ENCODE assay signal across 8 cellular contexts in genomic region chr5:112921833-112922817, GRCh38. TPM values are rescaled to one million over a fixed set of nuclear protein-coding genes. Genes with fewer than 3 reads are reported as not detected.
DNase-seq lines count a peak whose midpoint lies in the region; ATAC-seq and TF ChIP-seq lines count a peak whose summit lies in the region.

REEP5 (minus strand) TSS chr5:112922227; CDS start chr5:112922190, 37 bp downstream.

- H3K4me3 Mint-ChIP-seq in type B pancreatic cell, result peak within 1 kb of the TSS; percentile 97

- H3K4me3 ChIP-seq in GM12864 (ENCODE audit: low read depth, low read length) (peak within 1 kb of the TSS; percentile 99), SU-DHL-6 (ENCODE audit: insufficient read depth, low read length, poor library complexity, severe bottlenecking) (peak within 1 kb of the TSS; percentile 85)

- peak within 1 kb of the TSS; percentile 89 for H3K9ac ChIP-seq in SU-DHL-6 (ENCODE audit: low read length)

- DNase-seq in GM12864 (ENCODE audit: low read depth), result no peak
- DNase-seq in NCI-H1092 (lab: John Stamatoyannopoulos, UW), result peak; percentile 55
- peak; percentile 64 for DNase-seq in activated naive CD8-positive, alpha-beta T cell treated with anti-CD3 and anti-CD28 coated beads, Interleukin-2, amount 50 U/mL, for 16 hours (ENCODE audit: low read depth, low spot score)
- DNase-seq in Right ventricle myocardium superior, result peak; percentile 92
- peak; percentile 72 for DNase-seq in pons (ENCODE audit: low spot score)
- DNase-seq in type B pancreatic cell (ENCODE audit: extremely low spot score, unreplicated experiment), result peak; percentile 87

- peak within 1 kb of the TSS; percentile 73 for H3K4me2 ChIP-seq in SU-DHL-6 (ENCODE audit: low read depth, low read length, poor library complexity, severe bottlenecking)

- TF ChIP-seq CTCF in GM12864 (IDR thresholded peaks at IDR 0.05; ENCODE audit: low read depth, low read length, missing control alignments) (peak; percentile 71), SU-DHL-6 (IDR thresholded peaks at IDR 0.05; ENCODE audit: insufficient read depth, low read length, poor library complexity, severe bottlenecking) (peak; percentile 80), type B pancreatic cell (conservative IDR thresholded peaks at IDR 0.05) (peak; percentile 86)

- peak; percentile 66 for ATAC-seq in HG02571 (IDR thresholded peaks at IDR 0.05; ENCODE audit: unreplicated experiment)
- ATAC-seq in Right ventricle myocardium superior (ENCODE audit: poor library complexity), result peak; percentile 95

- no peaks in the 10 kb centered on the region for H3K9me3 Mint-ChIP-seq in type B pancreatic cell

- intact Hi-C loops in Right ventricle myocardium superior (cut with DNase I), result loop anchor here (5.0 kb wide), 1 partner anchor 60 kb away; the partner anchor contains the start of gene SRP19

- H3K9me3 ChIP-seq in SU-DHL-6 (ENCODE audit: insufficient read depth, low read length), result no peaks in the 10 kb centered on the region

- no peaks in the 10 kb centered on the region for H4K20me1 ChIP-seq in SU-DHL-6 (ENCODE audit: low read depth, low read length)

- peak within 1 kb of the TSS; percentile 98 for H3K27ac Mint-ChIP-seq in type B pancreatic cell

- H3K36me3 Mint-ChIP-seq in type B pancreatic cell, result peaks cover 24% of the 10 kb centered on the region

- peaks cover 36% of the 10 kb centered on the region for H3K4me1 Mint-ChIP-seq in type B pancreatic cell (ENCODE audit: unreplicated experiment)

- peaks cover 41% of the 10 kb centered on the region for H3K79me2 ChIP-seq in SU-DHL-6 (ENCODE audit: insufficient read depth, low read length)

- H2AFZ ChIP-seq in SU-DHL-6 (ENCODE audit: low read depth, low read length, severe bottlenecking), result peak within 1 kb of the TSS; percentile 75

- H3K27me3 ChIP-seq in SU-DHL-6 (ENCODE audit: low read length), result no peaks in the 10 kb centered on the region

- peaks cover 47% of the 10 kb centered on the region for H3F3A ChIP-seq in SU-DHL-6 (ENCODE audit: insufficient read depth)

- H3K36me3 ChIP-seq in SU-DHL-6 (ENCODE audit: low read length), result peaks cover 8% of the 10 kb centered on the region

- H3K9me2 ChIP-seq in SU-DHL-6 (replicated peaks; ENCODE audit: insufficient read depth, low read length), result no peaks in the 10 kb centered on the region

- H3K27me3 Mint-ChIP-seq in type B pancreatic cell, result no peaks in the 10 kb centered on the region

- H3K27ac ChIP-seq in SU-DHL-6 (ENCODE audit: low read depth, low read length), result peak within 1 kb of the TSS; percentile 93

RNA-seq across cellular contexts. Expression of gene REEP5, which starts in this region (rescaled TPM):
- 112 TPM for total RNA-seq in Right ventricle myocardium superior
- total RNA-seq in type B pancreatic cell (ENCODE audit: low replicate concordance), result 61.0 and 98.4 TPM in 2 replicates
